ENCODE assay signal across 6 cellular contexts in the genomic region with DNA sequence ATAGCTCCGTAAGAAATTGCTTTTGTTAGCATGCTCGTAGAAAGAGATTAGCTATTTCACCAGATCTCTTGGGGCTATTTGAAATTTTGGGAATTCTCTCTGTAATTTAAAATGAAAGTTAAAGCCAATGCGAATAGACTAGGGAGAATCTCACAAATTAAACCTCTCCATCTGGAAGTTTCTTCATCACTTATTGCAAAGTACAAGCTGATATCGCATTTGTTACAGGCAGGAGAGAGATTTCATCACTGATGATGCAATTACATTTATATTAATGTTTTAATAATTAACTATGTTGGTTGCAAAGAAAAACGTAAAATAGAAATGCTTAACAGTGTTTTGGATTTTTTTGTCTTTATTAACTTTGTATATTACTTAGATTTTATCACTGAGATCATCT. TPM values are rescaled to one million over a fixed set of nuclear protein-coding genes. Genes with fewer than 3 reads are reported as not detected.
"Had no signal": no experiment of that assay in that cellular context is flagged by ENCODE, and none has a peak within 500 bp of the region (broad histone marks: within the 10 kb centered on the region; RNA-seq: fewer than 3 reads in every experiment).

No MANE protein-coding gene starts in this region.

- DNase-seq: NCI-H187, NCI-H2029, NCI-H510A, NCI-H69 had no signal

RNA-seq across cellular contexts. Expression of a gene that starts 12.9 kb away (rescaled TPM):
- total RNA-seq: IMR-90, M059J had no signal
